In genomic region chrX:53716328-53717088, GRCh38 we compare ENCODE assay signal across 8 cellular contexts. TPM values are rescaled to one million over a fixed set of nuclear protein-coding genes. Genes with fewer than 3 reads are reported as not detected.
DNase-seq lines count a peak whose midpoint lies in the region; ATAC-seq and TF ChIP-seq lines count a peak whose summit lies in the region.

No MANE protein-coding gene starts in this region.

- no peak for TF ChIP-seq CTCF in tibial artery (IDR thresholded peaks at IDR 0.05)

- intact Hi-C loops in tibial artery (cut with DNase I; ENCODE audit: low total_unique reads), result no loop called here

- peaks cover 0 to 8% (median 0%) of the 10 kb centered on the region in 4 donors for H3K4me1 ChIP-seq in tibial artery

- DNase-seq in Daoy (ENCODE audit: low read depth) (peak; percentile 66), glomerular visceral epithelial cell (ENCODE audit: extremely low spot score) (peak; percentile 28), medulla oblongata (ENCODE audit: extremely low spot score) (no peak), NCI-H1436 treated with DMSO at 0.1 percent for 48 hours (lab: John Stamatoyannopoulos, UW) (no peak), tibial artery (no peak)
- DNase-seq in activated CD4-positive, alpha-beta T cell treated with anti-CD3 and anti-CD28 coated beads for 4 hours, result peak; percentile 49 to 53

- no peak overlapping the region for H3K27ac ChIP-seq in tibial artery

- H3K27me3 ChIP-seq in tibial artery, result no peaks in the 10 kb centered on the region

- no peaks in the 10 kb centered on the region for H3K36me3 ChIP-seq in tibial artery

- no peaks in the 10 kb centered on the region for H3K9me3 ChIP-seq in tibial artery

- no peak overlapping the region for H3K4me3 ChIP-seq in tibial artery

- ATAC-seq in HG03108 (IDR thresholded peaks at IDR 0.05; ENCODE audit: unreplicated experiment) (peak; percentile 35), HG02840 (IDR thresholded peaks at IDR 0.05; ENCODE audit: low FRiP score, unreplicated experiment) (no peak)

RNA-seq across cellular contexts. Expression of gene HUWE1, which starts 30.0 kb away (rescaled TPM):
- total RNA-seq in Daoy (2014; rRNA removed; shearing (Covaris generic)), result 48.0 and 54.1 TPM in 2 replicates

Comparison
In these comparisons a context has a peak if more than half of its experiments do, and no peak if none do; other contexts are left out.
1. DNase-seq: peak in Daoy (single experiment), activated CD4-positive, alpha-beta T cell treated with anti-CD3 and anti-CD28 coated beads for 4 hours (2 of 2) and glomerular visceral epithelial cell (single experiment); none in medulla oblongata (single experiment), NCI-H1436 treated with DMSO at 0.1 percent for 48 hours (single experiment) and tibial artery (0 of 2).